8 cellular contexts compared by ENCODE assay signal in the genomic region with DNA sequence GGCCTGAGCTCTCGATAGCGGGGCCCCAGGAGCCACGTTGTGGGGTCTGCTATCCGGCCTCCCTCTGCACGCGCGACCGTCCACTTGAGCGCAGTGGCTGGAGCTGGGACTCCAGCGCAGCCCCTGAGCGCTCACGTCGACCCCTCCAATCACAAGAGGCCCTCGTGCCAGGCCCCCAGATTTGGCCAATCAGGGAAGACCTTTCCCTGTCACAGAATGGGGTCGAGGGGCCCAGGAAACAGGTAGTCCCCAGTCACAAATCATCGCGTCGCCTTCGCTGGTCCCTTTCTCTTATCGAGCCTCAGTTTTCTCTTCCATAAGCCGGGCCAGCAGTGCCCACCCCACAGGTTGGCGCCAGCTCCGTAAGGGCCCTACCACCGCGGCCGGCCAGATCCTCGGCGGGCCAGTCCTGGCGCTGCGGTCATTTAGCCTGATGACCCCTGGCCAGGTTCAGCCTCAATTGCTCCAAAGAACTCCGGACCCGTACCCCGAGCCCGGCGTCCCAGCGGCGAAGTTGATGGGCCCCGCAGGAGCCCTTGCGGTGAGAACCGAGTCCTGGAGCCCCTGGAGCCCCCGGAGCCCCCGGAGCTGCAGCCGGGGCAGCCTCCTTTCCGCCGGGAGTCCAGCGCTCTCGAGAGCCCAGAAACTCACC. TPM values are rescaled to one million over a fixed set of nuclear protein-coding genes. Genes with fewer than 3 reads are reported as not detected.
A peak's percentile ranks its signal among the peaks of the same experiment; 100 is the strongest.
DNase-seq lines count a peak whose midpoint lies in the region; ATAC-seq, FAIRE-seq and TF ChIP-seq lines count a peak whose summit lies in the region.

No MANE protein-coding gene starts in this region.

- H3K27me3 ChIP-seq in kidney epithelial cell (ENCODE audit: control insufficient read depth, insufficient read depth, low read length) (peaks cover 7% of the 10 kb centered on the region), skeletal muscle satellite cell (ENCODE audit: control insufficient read depth, insufficient read depth, low read length) (peaks cover 31% of the 10 kb centered on the region)

- peaks cover 8 to 11% (median 10%) of the 10 kb centered on the region in 3 donors for H3K4me1 Mint-ChIP-seq in T-cell

- POLR2A ChIA-PET in HEK293 (lab: Yijun Ruan, JAX) (no interaction called here), T-cell (lab: Charles Lee) (interaction anchor here in 1 of 2 donors (0.6 kb wide), 1 partner anchor 1245 kb away, joined by 3 read pairs; no protein-coding TSS in a partner anchor)

- CTCF ChIA-PET in HEK293 (lab: Yijun Ruan, JAX) (interaction anchor here (0.5 to 1.4 kb wide), 2 partner anchors 16 to 113 kb away, joined by 3 read pairs; no protein-coding TSS in a partner anchor), T-cell (lab: Charles Lee) (no interaction called here)

- TF ChIP-seq CTCF in HEK293 (tag by site-specific recombination; IDR thresholded peaks at IDR 0.05), result no peak
- no peak for TF ChIP-seq CTCF in kidney epithelial cell (IDR thresholded peaks at IDR 0.05; ENCODE audit: insufficient read depth, low read length, poor library complexity, severe bottlenecking)
- no peak for TF ChIP-seq CTCF in GM10266 (IDR thresholded peaks at IDR 0.05; ENCODE audit: control insufficient read depth, insufficient read depth, low read depth, missing control alignments)

- H3K36me3 ChIP-seq in HEK293 (ENCODE audit: control insufficient read depth in 2 of 2, insufficient read depth in 1 of 2, low read length in 2 of 2), result no peaks in the 10 kb centered on the region
- no peaks in the 10 kb centered on the region for H3K36me3 ChIP-seq in kidney epithelial cell (ENCODE audit: control insufficient read depth, insufficient read depth, low read length)
- H3K36me3 ChIP-seq in skeletal muscle satellite cell (ENCODE audit: insufficient read depth, low read length), result no peaks in the 10 kb centered on the region

- DNase-seq in cerebellar cortex (ENCODE audit: low spot score), result peak; percentile 44
- DNase-seq in kidney epithelial cell (ENCODE audit: low read depth), result no peak
- no peak for DNase-seq in T-cell
- DNase-seq in DMS79 (lab: John Stamatoyannopoulos, UW), result no peak
- no peak for DNase-seq in GM10266 (ENCODE audit: extremely low spot score)
- DNase-seq in GM12891 (ENCODE audit: insufficient read length, low spot score), result no peak

- no peak overlapping the region for H3K9ac ChIP-seq in skeletal muscle satellite cell (ENCODE audit: low read depth, low read length)

- ATAC-seq in T-cell (replicated peaks in 1 of 4), result no peak

- H3K27me3 Mint-ChIP-seq in T-cell, result peaks cover 37 to 42% of the 10 kb centered on the region in 2 donors

- H3K9me3 ChIP-seq in HEK293 (ENCODE audit: control insufficient read depth, insufficient read depth, low read depth, low read length), result no peaks in the 10 kb centered on the region
- H3K9me3 ChIP-seq in skeletal muscle satellite cell (replicated peaks; ENCODE audit: low read length), result no peaks in the 10 kb centered on the region

- H3K36me3 Mint-ChIP-seq in T-cell, result no peaks in the 10 kb centered on the region

- H3K27ac Mint-ChIP-seq in T-cell, result no peak overlapping the region

- peak overlapping the region; percentile 97 for H3K4me2 ChIP-seq in skeletal muscle satellite cell (ENCODE audit: low read length)

- FAIRE-seq in GM12891 (lab: Jason Lieb, UNC), result no peak

- TF ChIP-seq POLR2A in GM12891 (IDR thresholded peaks at IDR 0.05; ENCODE audit: low read depth, low read length), result no peak

- H3K4me3 Mint-ChIP-seq in T-cell, result no peak overlapping the region

- peak overlapping the region; percentile 54 for H3K4me3 ChIP-seq in HEK293 (ENCODE audit: low read depth, low read length)
- peak overlapping the region; percentile 44 for H3K4me3 ChIP-seq in kidney epithelial cell (ENCODE audit: low read depth, low read length)
- H3K4me3 ChIP-seq in skeletal muscle satellite cell (ENCODE audit: low read length), result peak overlapping the region; percentile 73

- H3K9me3 Mint-ChIP-seq in T-cell, result no peaks in the 10 kb centered on the region

- H3K27ac ChIP-seq in HEK293 (ENCODE audit: extremely low read depth, low read depth, low read length), result no peak overlapping the region; the same call in 1 of the 2 replicates

- no peaks in the 10 kb centered on the region for H3K4me1 ChIP-seq in HEK293 (ENCODE audit: control insufficient read depth, insufficient read depth, low read length)
- H3K4me1 ChIP-seq in skeletal muscle satellite cell (ENCODE audit: control insufficient read depth, insufficient read depth, low read length), result peaks cover 13% of the 10 kb centered on the region

TF ChIP-seq in HEK293, 187 proteins besides CTCF, POLR2A, EP300 and RAD21 (continues in another document):
- TF ChIP-seq ZXDB (tag by site-specific recombination; IDR thresholded peaks at IDR 0.05) (peak; percentile 86), KLF8 (tag by site-specific recombination; IDR thresholded peaks at IDR 0.05) (no peak), KLF7 (tag by site-specific recombination; IDR thresholded peaks at IDR 0.05; ENCODE audit: borderline replicate concordance) (no peak), ZNF529 (tag by site-specific recombination; IDR thresholded peaks at IDR 0.05; ENCODE audit: insufficient replicate concordance) (no peak), KLF10 (tag by site-specific recombination; IDR thresholded peaks at IDR 0.05) (peak; percentile 97), TRIM28 (IDR thresholded peaks at IDR 0.05; ENCODE audit: borderline replicate concordance, low read length) (no peak), ZNF449 (tag by site-specific recombination; IDR thresholded peaks at IDR 0.05) (no peak; the same call in 1 of the 2 replicates), ZNF324 (tag by site-specific recombination; IDR thresholded peaks at IDR 0.05) (no peak)
- TF ChIP-seq, protein P1, sequence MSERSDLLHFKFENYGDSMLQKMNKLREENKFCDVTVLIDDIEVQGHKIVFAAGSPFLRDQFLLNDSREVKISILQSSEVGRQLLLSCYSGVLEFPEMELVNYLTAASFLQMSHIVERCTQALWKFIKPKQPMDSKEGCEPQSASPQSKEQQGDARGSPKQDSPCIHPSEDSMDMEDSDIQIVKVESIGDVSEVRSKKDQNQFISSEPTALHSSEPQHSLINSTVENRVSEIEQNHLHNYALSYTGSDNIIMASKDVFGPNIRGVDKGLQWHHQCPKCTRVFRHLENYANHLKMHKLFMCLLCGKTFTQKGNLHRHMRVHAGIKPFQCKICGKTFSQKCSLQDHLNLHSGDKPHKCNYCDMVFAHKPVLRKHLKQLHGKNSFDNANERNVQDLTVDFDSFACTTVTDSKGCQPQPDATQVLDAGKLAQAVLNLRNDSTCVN (tag by site-specific recombination; optimal IDR thresholded peaks at IDR 0.05), result peak; percentile 32

TF ChIP-seq in GM12891, 5 proteins besides CTCF, POLR2A, EP300 and RAD21:
- TF ChIP-seq PAX5 (IDR thresholded peaks at IDR 0.05; ENCODE audit: insufficient read depth, low read length, severe bottlenecking) (no peak), POU2F2 (IDR thresholded peaks at IDR 0.05; ENCODE audit: low read depth, low read length) (no peak), POLR2AphosphoS5 (IDR thresholded peaks at IDR 0.05; ENCODE audit: low read depth, low read length) (no peak), SPI1 (IDR thresholded peaks at IDR 0.05; ENCODE audit: low read depth, low read length) (no peak), TAF1 (IDR thresholded peaks at IDR 0.05; ENCODE audit: low read depth, low read length) (no peak)

RNA-seq across cellular contexts. Expression of gene ALDH1L1, which starts 0.4 kb away (rescaled TPM):
- total RNA-seq in kidney epithelial cell (1.0 and 1.2 TPM in 2 replicates), T-cell (1 to 10 TPM in 1 of 5 donors, under 1 TPM in 2, not detected in 2; 0.19 to 1.6 (median 0.20) TPM)
- not detected in 2 replicates for total RNA-seq in skeletal muscle satellite cell (2012; rRNA removed)
- polyA plus RNA-seq in GM12891 (2012; ENCODE audit: low read depth, missing spikeins), result 0.09 TPM
